Comparison of ENCODE assay signal across 8 cellular contexts in genomic region chr9:21709464-21710058, GRCh38.
A peak's percentile ranks its signal among the peaks of the same experiment; 100 is the strongest.
DNase-seq lines count a peak whose midpoint lies in the region; ATAC-seq lines count a peak whose summit lies in the region.

No MANE protein-coding gene starts in this region.

- no peaks in the 10 kb centered on the region for H3K9me3 Mint-ChIP-seq in central memory CD8-positive, alpha-beta T cell

- peak; percentile 72 for ATAC-seq in GM21381 (IDR thresholded peaks at IDR 0.05; ENCODE audit: unreplicated experiment)
- ATAC-seq in central memory CD8-positive, alpha-beta T cell (replicated peaks; ENCODE audit: extremely low read depth, poor library complexity, severe bottlenecking), result peak; percentile 52

- H3K4me3 Mint-ChIP-seq in central memory CD8-positive, alpha-beta T cell, result no peak overlapping the region

- no peak overlapping the region for H3K27ac Mint-ChIP-seq in central memory CD8-positive, alpha-beta T cell (ENCODE audit: low read depth)

- H3K4me1 Mint-ChIP-seq in central memory CD8-positive, alpha-beta T cell, result peaks cover 6% of the 10 kb centered on the region

- H3K27me3 Mint-ChIP-seq in central memory CD8-positive, alpha-beta T cell, result peaks cover 35% of the 10 kb centered on the region

- DNase-seq in EL, result peak; percentile 59
- DNase-seq in KG1 (lab: John Stamatoyannopoulos, UW), result peak; percentile 27
- DNase-seq in T-helper 9 cell, result peak; percentile 52
- peak; percentile 33 to 42 for DNase-seq in central memory CD8-positive, alpha-beta T cell (ENCODE audit: low spot score in 2 of 2)
- DNase-seq in lung microvascular endothelial cell (ENCODE audit: low read depth in 2 of 2), result peak; percentile 61 to 69
- peak; percentile 87 for DNase-seq in stimulated activated CD8-positive, alpha-beta memory T cell treated with anti-CD3 and anti-CD28 coated beads, Interleukin-4, amount 100 ng/mL, for 48 hours
- no peak for DNase-seq in cortex of kidney (lab: John Stamatoyannopoulos, UW)

- no peaks in the 10 kb centered on the region for H3K36me3 Mint-ChIP-seq in central memory CD8-positive, alpha-beta T cell (ENCODE audit: insufficient read depth)
